ENCODE assay signal across 10 cellular contexts in the genomic region with DNA sequence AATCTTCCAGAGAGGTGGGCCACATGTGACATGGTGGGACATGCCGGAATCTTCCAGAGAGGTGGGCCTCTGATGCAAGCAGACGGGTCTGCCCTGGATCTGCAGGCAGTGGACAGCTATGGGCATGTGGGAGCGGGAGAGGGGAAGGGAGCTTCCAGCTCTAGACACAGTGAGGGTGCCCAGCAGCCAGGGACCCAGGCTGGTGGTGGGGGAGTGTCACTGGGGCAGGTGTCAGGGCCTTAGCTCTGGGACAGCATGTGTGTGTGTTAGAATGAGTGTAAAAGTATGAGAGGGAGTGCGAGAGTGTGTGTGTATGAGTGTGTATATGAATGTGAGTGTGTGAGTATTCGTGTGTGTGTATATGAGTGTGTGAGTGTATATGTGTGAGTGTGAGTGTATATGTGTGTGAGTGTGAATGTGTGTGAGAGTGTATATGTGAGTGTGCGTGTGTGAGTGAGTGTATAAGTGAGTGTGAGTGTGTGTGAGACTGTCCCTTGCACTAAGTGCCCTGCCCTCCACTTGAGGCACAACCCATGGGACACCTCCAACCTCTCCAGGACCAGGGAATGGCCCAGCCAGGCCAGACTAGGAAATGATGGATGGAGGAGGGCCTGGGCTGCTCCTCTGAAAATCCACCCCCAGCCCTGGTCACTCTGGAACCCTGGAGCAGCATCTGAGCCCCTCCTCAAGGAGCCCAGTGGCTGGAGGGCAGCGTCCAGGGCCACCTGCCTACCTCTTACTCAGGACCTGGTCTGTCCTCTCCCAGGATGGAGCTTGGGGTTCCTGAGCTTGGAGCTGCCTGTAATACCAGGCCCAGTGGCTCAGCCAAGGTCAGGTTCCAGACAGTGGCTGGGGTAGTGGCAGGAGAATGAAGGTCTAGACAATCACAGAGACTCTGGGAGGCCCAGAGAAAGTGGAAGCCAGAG.
DNase-seq lines count a peak whose midpoint lies in the region; ATAC-seq and TF ChIP-seq lines count a peak whose summit lies in the region.
"Had no signal": no experiment of that assay in that cellular context is flagged by ENCODE, and none has a peak within 500 bp of the region (broad histone marks: within the 10 kb centered on the region; RNA-seq: fewer than 3 reads in every experiment).

No MANE protein-coding gene starts in this region.

- H3K9me3 Mint-ChIP-seq in stimulated activated effector memory CD8-positive, alpha-beta T cell treated with anti-CD3 and anti-CD28 coated beads, Interleukin-12 subunit alpha, Interleukin-12 subunit beta, amount 100 ng/mL, for 72 hours, result no peaks in the 10 kb centered on the region
- no peaks in the 10 kb centered on the region for H3K9me3 Mint-ChIP-seq in activated T-helper 2 cell treated with anti-CD3 and anti-CD28 coated beads, Interferon-gamma antibody, Interleukin-2, Interleukin-4, amounts not matched to agents 10 μg/mL and 5 μg/mL and 100 μg/mL, durations not matched to agents 14 hours and 24 hours and 36 hours
- H3K9me3 Mint-ChIP-seq: activated CD4-positive, alpha-beta memory T cell treated with anti-CD3 and anti-CD28 coated beads, Interleukin-2, amount 10 ng/mL, durations not matched to agents 7 days and 5 days had no signal

- WGBS in GM23248 (ENCODE audit: low coverage in 1 of 2, low lambda C conversion rate in 2 of 2, missing lambda C conversion rate in 2 of 2), 2 experiments, result 85% methylated on average over 7 of the region's 7 CpGs
- WGBS in body of pancreas, 2 donors, result 72 to 79% methylated on average over 3 to 7 of the region's 7 CpGs
- 76% methylated on average over 4 of the region's 7 CpGs for WGBS in right lobe of liver (ENCODE audit: insufficient coverage, low coverage, low lambda C conversion rate, missing lambda C conversion rate)

- H3K9ac ChIP-seq in GM23248, result peak overlapping the region; percentile 98

- peaks cover 24% of the 10 kb centered on the region for H3K4me1 ChIP-seq in GM23248 (ENCODE audit: insufficient read depth)
- peaks cover 59% of the 10 kb centered on the region for H3K4me1 ChIP-seq in body of pancreas
- peaks cover 0 to 28% (median 10%) of the 10 kb centered on the region in 4 donors for H3K4me1 ChIP-seq in right lobe of liver

- H3K9me3 ChIP-seq in GM23248 (ENCODE audit: low read depth) (no peaks in the 10 kb centered on the region), body of pancreas (no peaks in the 10 kb centered on the region), right lobe of liver (no peaks in the 10 kb centered on the region)

- DNase-seq in GM23248 (no peak), body of pancreas (peak in 1 of 4 donors; percentile 22), right lobe of liver (no peak), T-helper 9 cell (no peak)
- DNase-seq in stimulated activated effector memory CD8-positive, alpha-beta T cell treated with anti-CD3 and anti-CD28 coated beads, Interleukin-12 subunit alpha, Interleukin-12 subunit beta, amount 100 ng/mL, for 72 hours (ENCODE audit: low spot score in 2 of 2), result no peak
- no peak for DNase-seq in activated T-helper 2 cell treated with anti-CD3 and anti-CD28 coated beads, Interferon-gamma antibody, Interleukin-2, Interleukin-4, amounts not matched to agents 10 μg/mL and 5 μg/mL and 100 μg/mL, durations not matched to agents 14 hours and 24 hours and 36 hours (ENCODE audit: low spot score)
- DNase-seq in activated naive CD4-positive, alpha-beta T cell treated with anti-CD3 and anti-CD28 coated beads, Interleukin-2, amount 50 U/mL, for 16 hours, result no peak
- DNase-seq: activated CD4-positive, alpha-beta memory T cell treated with anti-CD3 and anti-CD28 coated beads, Interleukin-2, amount 10 ng/mL, durations not matched to agents 7 days and 5 days had no signal

- H3K4me3 Mint-ChIP-seq in stimulated activated effector memory CD8-positive, alpha-beta T cell treated with anti-CD3 and anti-CD28 coated beads, Interleukin-12 subunit alpha, Interleukin-12 subunit beta, amount 100 ng/mL, for 72 hours, result no peak overlapping the region
- no peak overlapping the region for H3K4me3 Mint-ChIP-seq in activated T-helper 2 cell treated with anti-CD3 and anti-CD28 coated beads, Interferon-gamma antibody, Interleukin-2, Interleukin-4, amounts not matched to agents 10 μg/mL and 5 μg/mL and 100 μg/mL, durations not matched to agents 14 hours and 24 hours and 36 hours (ENCODE audit: low read depth)
- H3K4me3 Mint-ChIP-seq: activated CD4-positive, alpha-beta memory T cell treated with anti-CD3 and anti-CD28 coated beads, Interleukin-2, amount 10 ng/mL, durations not matched to agents 7 days and 5 days had no signal

- H3K4me1 Mint-ChIP-seq in stimulated activated effector memory CD8-positive, alpha-beta T cell treated with anti-CD3 and anti-CD28 coated beads, Interleukin-12 subunit alpha, Interleukin-12 subunit beta, amount 100 ng/mL, for 72 hours, result peaks cover 63% of the 10 kb centered on the region
- peaks cover 16% of the 10 kb centered on the region for H3K4me1 Mint-ChIP-seq in activated T-helper 2 cell treated with anti-CD3 and anti-CD28 coated beads, Interferon-gamma antibody, Interleukin-2, Interleukin-4, amounts not matched to agents 10 μg/mL and 5 μg/mL and 100 μg/mL, durations not matched to agents 14 hours and 24 hours and 36 hours (ENCODE audit: low read depth)

- no peaks in the 10 kb centered on the region for H3K9me2 ChIP-seq in GM23248 (ENCODE audit: insufficient read depth)

- H3K27ac ChIP-seq in GM23248 (peak overlapping the region; percentile 96), body of pancreas (peak overlapping the region; percentile 98 to 100 (median 100)), right lobe of liver (peak overlapping the region; percentile 97 to 100 (median 99))

- peak overlapping the region; percentile 99 for H3K27ac Mint-ChIP-seq in stimulated activated effector memory CD8-positive, alpha-beta T cell treated with anti-CD3 and anti-CD28 coated beads, Interleukin-12 subunit alpha, Interleukin-12 subunit beta, amount 100 ng/mL, for 72 hours
- no peak overlapping the region for H3K27ac Mint-ChIP-seq in activated T-helper 2 cell treated with anti-CD3 and anti-CD28 coated beads, Interferon-gamma antibody, Interleukin-2, Interleukin-4, amounts not matched to agents 10 μg/mL and 5 μg/mL and 100 μg/mL, durations not matched to agents 14 hours and 24 hours and 36 hours
- H3K27ac Mint-ChIP-seq: activated CD4-positive, alpha-beta memory T cell treated with anti-CD3 and anti-CD28 coated beads, Interleukin-2, amount 10 ng/mL, durations not matched to agents 7 days and 5 days had no signal

- H3K36me3 ChIP-seq in GM23248 (ENCODE audit: low read depth) (no peaks in the 10 kb centered on the region), body of pancreas (replicated peaks in 1 of 2; ENCODE audit: insufficient read depth in 1 of 2, low read depth in 2 of 2) (peaks cover 0 to 3% of the 10 kb centered on the region in 2 donors), right lobe of liver (peaks cover 0 to 6% (median 0%) of the 10 kb centered on the region in 4 donors)

- in situ Hi-C loops in GM23248 (cut with MboI), result loop anchor here (10.0 kb wide), 1 partner anchor 106 kb away; no protein-coding TSS in a partner anchor

- intact Hi-C loops in body of pancreas (cut with DNase I) (no loop called here), right lobe of liver (cut with DNase I) (no loop called here)
- intact Hi-C loops in activated T-helper 2 cell treated with anti-CD3 and anti-CD28 coated beads, Interferon-gamma antibody, Interleukin-2, Interleukin-4, amounts not matched to agents 10 μg/mL and 5 μg/mL and 100 μg/mL, durations not matched to agents 14 hours and 24 hours and 36 hours (cut with micrococcal nuclease), result no loop called here

- 0 out of 2 replicates have a peak, but pooled peaks cover 3% of the 10 kb centered on the region for H3K79me2 ChIP-seq in GM23248 (ENCODE audit: insufficient read depth)

- H3K4me3 ChIP-seq in GM23248 (peak overlapping the region; percentile 85), body of pancreas (no peak overlapping the region), right lobe of liver (no peak overlapping the region)

- peak overlapping the region; percentile 84 for H3K4me2 ChIP-seq in GM23248 (ENCODE audit: unreplicated experiment)

- H3K27me3 Mint-ChIP-seq in activated T-helper 2 cell treated with anti-CD3 and anti-CD28 coated beads, Interferon-gamma antibody, Interleukin-2, Interleukin-4, amounts not matched to agents 10 μg/mL and 5 μg/mL and 100 μg/mL, durations not matched to agents 14 hours and 24 hours and 36 hours (ENCODE audit: low read depth), result no peaks in the 10 kb centered on the region
- H3K27me3 Mint-ChIP-seq: activated CD4-positive, alpha-beta memory T cell treated with anti-CD3 and anti-CD28 coated beads, Interleukin-2, amount 10 ng/mL, durations not matched to agents 7 days and 5 days had no signal

- H3F3A ChIP-seq in GM23248 (ENCODE audit: insufficient read depth), result peaks cover 45% of the 10 kb centered on the region

- H2AFZ ChIP-seq in GM23248, result no peak overlapping the region

- peaks cover 28% of the 10 kb centered on the region for H3K36me3 Mint-ChIP-seq in stimulated activated effector memory CD8-positive, alpha-beta T cell treated with anti-CD3 and anti-CD28 coated beads, Interleukin-12 subunit alpha, Interleukin-12 subunit beta, amount 100 ng/mL, for 72 hours
- peaks cover 38% of the 10 kb centered on the region for H3K36me3 Mint-ChIP-seq in activated T-helper 2 cell treated with anti-CD3 and anti-CD28 coated beads, Interferon-gamma antibody, Interleukin-2, Interleukin-4, amounts not matched to agents 10 μg/mL and 5 μg/mL and 100 μg/mL, durations not matched to agents 14 hours and 24 hours and 36 hours (ENCODE audit: low read depth)

- TF ChIP-seq CTCF in body of pancreas (IDR thresholded peaks at IDR 0.05) (no peak), right lobe of liver (IDR thresholded peaks at IDR 0.05) (no peak)

- no peak for ATAC-seq in body of pancreas
- ATAC-seq in right lobe of liver, result no peak
- no peak for ATAC-seq in stimulated activated effector memory CD8-positive, alpha-beta T cell treated with anti-CD3 and anti-CD28 coated beads, Interleukin-12 subunit alpha, Interleukin-12 subunit beta, amount 100 ng/mL, for 72 hours
- ATAC-seq in HG03025 (IDR thresholded peaks at IDR 0.05; ENCODE audit: low FRiP score, unreplicated experiment), result no peak
- ATAC-seq: left lobe of liver had no signal

- H4K20me1 ChIP-seq in GM23248 (ENCODE audit: insufficient read depth), result no peaks in the 10 kb centered on the region

- TF ChIP-seq POLR2A in body of pancreas (IDR thresholded peaks at IDR 0.05), result no peak
- TF ChIP-seq POLR2A in right lobe of liver (IDR thresholded peaks at IDR 0.05), result no peak

- H3K27me3 ChIP-seq in GM23248 (replicated peaks; ENCODE audit: insufficient read depth) (no peaks in the 10 kb centered on the region), body of pancreas (no peaks in the 10 kb centered on the region), right lobe of liver (no peaks in the 10 kb centered on the region)
